Comparison of ENCODE assay signal across 23 cellular contexts in genomic region chr5:52996966-52997365, GRCh38. TPM values are rescaled to one million over a fixed set of nuclear protein-coding genes. Genes with fewer than 3 reads are reported as not detected.
A peak's percentile ranks its signal among the peaks of the same experiment; 100 is the strongest.
DNase-seq lines count a peak whose midpoint lies in the region; TF ChIP-seq lines count a peak whose summit lies in the region.
"Had no signal": no experiment of that assay in that cellular context is flagged by ENCODE, and none has a peak within 500 bp of the region (broad histone marks: within the 10 kb centered on the region; RNA-seq: fewer than 3 reads in every experiment).

No MANE protein-coding gene starts in this region.

- H3K27ac ChIP-seq in breast epithelium: peak overlapping the region; percentile 56 to 57
- peak overlapping the region; percentile 95 for H3K27ac ChIP-seq in epithelial cell of prostate
- peak overlapping the region; percentile 58 for H3K27ac ChIP-seq in mesodermal cell (ENCODE audit: low read depth, low read length, severe bottlenecking)
- H3K27ac ChIP-seq in transverse colon: peak overlapping the region; percentile 30 to 65 (median 56)
- H3K27ac ChIP-seq: BLaER1, stomach had no signal

- TF ChIP-seq CTCF in breast epithelium (IDR thresholded peaks at IDR 0.05) (no peak), MCF 10A (IDR thresholded peaks at IDR 0.05; ENCODE audit: unreplicated experiment) (no peak), transverse colon (IDR thresholded peaks at IDR 0.05) (no peak)

- H3K27me3 ChIP-seq in breast epithelium (no peaks in the 10 kb centered on the region), transverse colon (no peaks in the 10 kb centered on the region)
- H3K27me3 ChIP-seq: spleen, stomach had no signal

- H3K36me3 Mint-ChIP-seq in MCF 10A (ENCODE audit: insufficient read depth, unreplicated experiment): no peaks in the 10 kb centered on the region
- H3K36me3 Mint-ChIP-seq: activated CD4-positive, alpha-beta memory T cell treated with anti-CD3 and anti-CD28 coated beads for 36 hours; immature natural killer cell; memory B cell; natural killer cell treated with Interleukin-12 subunit alpha and Interleukin-12 subunit beta and Interleukin-15 and Interleukin-18, amount 100 ng/mL, for 72 hours had no signal

- POLR2A ChIA-PET in MCF 10A (lab: Yijun Ruan, JAX): interaction anchor here (0.6 to 4.4 kb wide), 7 partner anchors 8 to 214 kb away, joined by 3 to 39 read pairs (median 8); partner anchors contain the start of gene ITGA2

- H3K9me3 ChIP-seq in breast epithelium (no peaks in the 10 kb centered on the region), mesodermal cell (ENCODE audit: control insufficient read depth, low read length) (no peaks in the 10 kb centered on the region), transverse colon (no peaks in the 10 kb centered on the region)
- H3K9me3 ChIP-seq: BLaER1, spleen, stomach had no signal

- no peak for TF ChIP-seq EP300 in transverse colon (IDR thresholded peaks at IDR 0.05; ENCODE audit: low read depth)

- H3K9me3 Mint-ChIP-seq in MCF 10A (ENCODE audit: unreplicated experiment): no peaks in the 10 kb centered on the region
- H3K9me3 Mint-ChIP-seq: activated B cell treated with CpG ODN at 0.5 μM for 24 hours; activated CD4-positive, alpha-beta memory T cell treated with anti-CD3 and anti-CD28 coated beads for 36 hours; memory B cell; natural killer cell treated with Interleukin-12 subunit alpha and Interleukin-12 subunit beta and Interleukin-15 and Interleukin-18, amount 100 ng/mL, for 72 hours had no signal

- CTCF ChIA-PET in MCF 10A (lab: Yijun Ruan, JAX): interaction anchor here (1.1 to 3.8 kb wide), 3 partner anchors 19 to 48 kb away, joined by 3 to 17 read pairs (median 7); no protein-coding TSS in a partner anchor

- peaks cover 16% of the 10 kb centered on the region for H3K4me1 Mint-ChIP-seq in MCF 10A (ENCODE audit: insufficient read depth, unreplicated experiment)
- H3K4me1 Mint-ChIP-seq: activated B cell treated with CpG ODN at 0.5 μM for 24 hours, immature natural killer cell, memory B cell had no signal

- BruUV-seq in MCF 10A (replicated peaks; lab: Mats Ljungman, UMichigan): no TSS peak

- intact Hi-C loops in breast epithelium (cut with DNase I; ENCODE audit: low total_unique reads): no loop called here
- intact Hi-C loops in MCF 10A (cut with micrococcal nuclease): no loop called here
- intact Hi-C loops in transverse colon (cut with DNase I; ENCODE audit: low total_unique reads): no loop called here

- H3K27ac Mint-ChIP-seq in MCF 10A (ENCODE audit: low read depth, unreplicated experiment): no peak overlapping the region
- H3K27ac Mint-ChIP-seq: activated B cell treated with CpG ODN at 0.5 μM for 24 hours; activated CD4-positive, alpha-beta memory T cell treated with anti-CD3 and anti-CD28 coated beads for 36 hours; immature natural killer cell; memory B cell; natural killer cell treated with Interleukin-12 subunit alpha and Interleukin-12 subunit beta and Interleukin-15 and Interleukin-18, amount 100 ng/mL, for 72 hours had no signal

- in situ Hi-C loops in transverse colon (cut with MboI; ENCODE audit: low pct_ligation_motif_present in 1 of 4, low pct_unique_long_range_greater_than_20kb in 1 of 4, low sequenced_read_pairs in 3 of 4): no loop called here

- no peak for DNase-seq in breast epithelium (ENCODE audit: low spot score in 2 of 2)
- no peak for DNase-seq in MCF 10A (ENCODE audit: unreplicated experiment)
- no peak for DNase-seq in epithelial cell of prostate (ENCODE audit: low read depth, low spot score)
- DNase-seq in transverse colon: no peak
- no peak for DNase-seq in inferior parietal cortex (ENCODE audit: extremely low spot score)
- no peak for DNase-seq in iPS-NIHi11 (ENCODE audit: low spot score)
- no peak for DNase-seq in HuH-7.5 (ENCODE audit: low spot score)
- DNase-seq: activated B cell treated with CpG ODN at 0.5 μM for 24 hours; activated CD4-positive, alpha-beta memory T cell treated with anti-CD3 and anti-CD28 coated beads for 36 hours; effector memory CD4-positive, alpha-beta T cell; HCEC 1CT; immature natural killer cell; Kasumi-1; NCI-H1092; NCI-H446; spleen; stimulated activated CD4-positive, alpha-beta T cell treated with anti-CD3 and anti-CD28 coated beads, Interleukin-4, amount 100 ng/mL, for 24 hours; stomach; T1000 had no signal

- H3K4me1 ChIP-seq in breast epithelium (no peaks in the 10 kb centered on the region), mesodermal cell (ENCODE audit: control insufficient read depth, insufficient read depth, low read length, poor library complexity, severe bottlenecking) (peaks cover 11% of the 10 kb centered on the region), transverse colon (peaks cover 0 to 21% (median 12%) of the 10 kb centered on the region in 4 donors)
- H3K4me1 ChIP-seq: BLaER1 had no signal

- H3K27me3 Mint-ChIP-seq in MCF 10A (ENCODE audit: insufficient read depth, unreplicated experiment): no peaks in the 10 kb centered on the region

- H3K4me3 Mint-ChIP-seq in MCF 10A (ENCODE audit: unreplicated experiment): no peak overlapping the region
- H3K4me3 Mint-ChIP-seq: activated B cell treated with CpG ODN at 0.5 μM for 24 hours; activated CD4-positive, alpha-beta memory T cell treated with anti-CD3 and anti-CD28 coated beads for 36 hours; immature natural killer cell; memory B cell; natural killer cell treated with Interleukin-12 subunit alpha and Interleukin-12 subunit beta and Interleukin-15 and Interleukin-18, amount 100 ng/mL, for 72 hours had no signal

- H3K36me3 ChIP-seq in breast epithelium (no peaks in the 10 kb centered on the region), mesodermal cell (ENCODE audit: control insufficient read depth, insufficient read depth, low read length) (peaks cover 37% of the 10 kb centered on the region), transverse colon (no peaks in the 10 kb centered on the region)
- H3K36me3 ChIP-seq: BLaER1, spleen, stomach had no signal

- no peak for TF ChIP-seq POLR2A in breast epithelium (IDR thresholded peaks at IDR 0.05)
- no peak for TF ChIP-seq POLR2A in transverse colon (IDR thresholded peaks at IDR 0.05)

- no peak overlapping the region for H3K4me3 ChIP-seq in breast epithelium
- no peak overlapping the region for H3K4me3 ChIP-seq in mesodermal cell (ENCODE audit: extremely low read depth, insufficient read depth, low read length, poor library complexity, severe bottlenecking)
- no peak overlapping the region for H3K4me3 ChIP-seq in transverse colon
- H3K4me3 ChIP-seq: BLaER1, spleen, stomach had no signal

- WGBS in mesodermal cell (ENCODE audit: insufficient coverage in 2 of 2), 2 experiments: no CpG with 5 or more reads among the region's 1 CpG
- WGBS in transverse colon (ENCODE audit: low coverage in 1 of 2), 2 donors: 24 to 53% methylated on average over 1 of the region's 1 CpG

RNA-seq across cellular contexts. Expression of gene ITGA2, which starts 7.8 kb away (rescaled TPM):
- total RNA-seq in breast epithelium: 10 to 100 TPM in 2 of 3 donors, under 1 TPM in 1; 0.80 to 33.7 (median 11.8) TPM
- 14.1 and 16.8 TPM in 2 replicates for total RNA-seq in MCF 10A (2022)
- polyA plus RNA-seq in mesodermal cell (2013, experiment 1 of 2): 21.7 TPM
- 22.0 TPM for polyA plus RNA-seq in mesodermal cell (2013, experiment 2 of 2)
- total RNA-seq in transverse colon: 10 to 100 TPM in 1 of 4 donors, 1 to 10 TPM in 3; 1.5 to 10.1 (median 8.7) TPM
- polyA plus RNA-seq: immature natural killer cell had no signal
